Comparison of ENCODE assay signal across 23 cellular contexts in the genomic region with DNA sequence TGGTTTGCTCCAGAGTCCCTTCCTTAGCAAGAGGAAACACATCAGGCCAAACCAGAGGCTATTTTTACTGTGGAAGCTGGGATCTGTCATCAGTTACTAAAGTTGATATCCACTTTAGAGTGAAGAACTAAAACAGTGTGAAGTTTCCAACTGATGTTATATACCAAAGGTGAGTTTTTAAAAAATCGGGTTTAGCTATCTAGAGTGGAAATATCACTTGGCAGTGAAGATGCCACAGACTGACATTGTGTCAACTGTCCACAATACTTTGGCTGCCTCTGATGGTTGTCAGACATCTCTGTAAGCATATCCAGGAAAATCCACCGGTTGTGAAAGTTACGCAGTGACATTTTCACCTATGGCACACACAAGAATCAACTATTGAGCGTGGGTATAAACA. TPM values are rescaled to one million over a fixed set of nuclear protein-coding genes. Genes with fewer than 3 reads are reported as not detected.
DNase-seq lines count a peak whose midpoint lies in the region; ATAC-seq and TF ChIP-seq lines count a peak whose summit lies in the region.
"Had no signal": no experiment of that assay in that cellular context is flagged by ENCODE, and none has a peak within 500 bp of the region (broad histone marks: within the 10 kb centered on the region; RNA-seq: fewer than 3 reads in every experiment).

No MANE protein-coding gene starts in this region.

- in situ Hi-C loops in GM13977 (cut with MboI; ENCODE audit: low pct_unique_long_range_greater_than_20kb, low sequenced_read_pairs, unreplicated experiment) (no loop called here), astrocyte of the spinal cord (cut with HindIII; ENCODE audit: low sequenced_read_pairs) (no loop called here)

- peak; percentile 6 for DNase-seq in GM13977 (ENCODE audit: low spot score)
- no peak for DNase-seq in astrocyte of the spinal cord (ENCODE audit: low read depth, low spot score)
- DNase-seq in retina = peak; percentile 17
- no peak for DNase-seq in iPS-NIHi11 (ENCODE audit: low spot score)
- no peak for DNase-seq in occipital lobe (lab: John Stamatoyannopoulos, UW)
- DNase-seq in posterior vena cava (ENCODE audit: low spot score) = no peak
- DNase-seq: activated T-cell treated with anti-CD3 and anti-CD28 coated beads, Interleukin-2, amount 50 U/mL, for 72 hours; dermis blood vessel endothelial cell; foreskin keratinocyte; GDM1; NCI-H1930; spleen; stimulated activated CD8-positive, alpha-beta memory T cell treated with anti-CD3 and anti-CD28 coated beads, Interleukin-4, amount 100 ng/mL, for 48 hours; T1000 had no signal

- no peaks in the 10 kb centered on the region for H3K36me3 ChIP-seq in iPS-15b (ENCODE audit: control insufficient read depth, insufficient read depth, low read length)
- H3K36me3 ChIP-seq: spleen, vagina had no signal

- ATAC-seq in GM19328 (IDR thresholded peaks at IDR 0.05; ENCODE audit: unreplicated experiment) = no peak
- ATAC-seq: activated T-cell treated with anti-CD3 and anti-CD28 coated beads, Interleukin-2, amount 50 U/mL, for 72 hours; foreskin keratinocyte; GM12878; HCT116 had no signal

- no peak overlapping the region for H3K9ac ChIP-seq in iPS-15b (ENCODE audit: low read depth, low read length)
- H3K9ac ChIP-seq: parathyroid adenoma had no signal

- peaks cover 98% of the 10 kb centered on the region for H3K27me3 ChIP-seq in iPS-15b (ENCODE audit: control insufficient read depth, insufficient read depth, low read length)

- no peaks in the 10 kb centered on the region for H3K9me3 ChIP-seq in iPS-15b (ENCODE audit: control insufficient read depth, insufficient read depth, low read length)
- H3K9me3 ChIP-seq: vagina had no signal

- peak overlapping the region; percentile 27 for H3K4me3 ChIP-seq in astrocyte of the spinal cord (ENCODE audit: low read depth, low read length)
- H3K4me3 ChIP-seq in iPS-15b (ENCODE audit: low read depth, low read length) = peak overlapping the region; percentile 50
- H3K4me3 ChIP-seq: GM12878 had no signal

- intact Hi-C loops in posterior vena cava (cut with DNase I) = no loop called here

- H3K4me1 ChIP-seq in iPS-15b (ENCODE audit: control insufficient read depth, insufficient read depth, low read length) = peaks cover 4% of the 10 kb centered on the region
- H3K4me1 ChIP-seq: foreskin keratinocyte, parathyroid adenoma had no signal

- TF ChIP-seq CTCF in GM13977 (IDR thresholded peaks at IDR 0.05; ENCODE audit: extremely low read depth, insufficient read depth, missing control alignments) = no peak
- TF ChIP-seq CTCF in astrocyte of the spinal cord (IDR thresholded peaks at IDR 0.05; ENCODE audit: low read depth, low read length) = no peak

RNA-seq across cellular contexts. Expression of gene ZIC1, which starts 9.2 kb away (rescaled TPM):
- total RNA-seq in occipital lobe (15.6 TPM), posterior vena cava (1 to 10 TPM; 7.5 to 8.7 TPM)
- total RNA-seq: activated CD8-positive, alpha-beta memory T cell treated with anti-CD3 and anti-CD28 coated beads for 36 hours; activated T-cell treated with anti-CD3 and anti-CD28 coated beads, Interleukin-2, amount 50 U/mL, for 72 hours; dermis blood vessel endothelial cell; epithelial cell of proximal tubule; foreskin keratinocyte; GM12878; liver; spleen; vagina had no signal

RNA-seq across cellular contexts. Expression of gene ZIC4, which starts 12.0 kb away (rescaled TPM):
- 1.2 TPM for total RNA-seq in occipital lobe
- 1 to 10 TPM; 1.8 to 3.0 TPM for total RNA-seq in posterior vena cava
- total RNA-seq: activated CD8-positive, alpha-beta memory T cell treated with anti-CD3 and anti-CD28 coated beads for 36 hours; activated T-cell treated with anti-CD3 and anti-CD28 coated beads, Interleukin-2, amount 50 U/mL, for 72 hours; dermis blood vessel endothelial cell; epithelial cell of proximal tubule; foreskin keratinocyte; GM12878; liver; spleen; vagina had no signal

Comparison
In these comparisons a context has a peak if more than half of its experiments do, and no peak if none do; other contexts are left out.
1. DNase-seq: peak in GM13977 (single experiment) and retina (single experiment); none in astrocyte of the spinal cord (single experiment), iPS-NIHi11 (single experiment), occipital lobe (single experiment) and posterior vena cava (single experiment).